ENCODE assay signal across 17 cellular contexts in the genomic region with DNA sequence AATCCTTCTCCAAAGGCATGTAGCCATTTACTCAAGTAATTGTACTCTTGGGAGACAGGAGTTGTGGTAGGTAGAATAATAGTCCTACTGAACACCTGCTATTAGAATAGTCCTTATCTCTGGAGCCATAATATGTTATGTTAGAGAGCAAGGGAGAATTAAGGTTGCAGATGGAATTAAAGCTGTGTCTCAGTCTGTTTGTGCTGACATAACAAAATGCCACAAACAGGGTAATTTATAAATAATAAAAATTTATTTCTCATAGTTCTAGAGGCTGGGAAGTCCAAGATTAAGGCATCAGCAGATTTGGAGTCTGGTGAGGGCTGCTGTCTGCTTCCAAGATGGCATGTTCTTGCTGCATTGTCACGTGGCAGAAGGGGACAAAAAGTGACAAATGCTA. TPM values are rescaled to one million over a fixed set of nuclear protein-coding genes. Genes with fewer than 3 reads are reported as not detected.
DNase-seq lines count a peak whose midpoint lies in the region; ATAC-seq, FAIRE-seq and TF ChIP-seq lines count a peak whose summit lies in the region.
"Had no signal": no experiment of that assay in that cellular context is flagged by ENCODE, and none has a peak within 500 bp of the region (broad histone marks: within the 10 kb centered on the region; RNA-seq: fewer than 3 reads in every experiment).

No MANE protein-coding gene starts in this region.

- WGBS in HepG2 (ENCODE audit: low lambda C conversion rate) = 0% methylated on average over 1 of the region's 1 CpG
- WGBS in right lobe of liver (ENCODE audit: insufficient coverage, low coverage, low lambda C conversion rate, missing lambda C conversion rate) = 55% methylated on average over 1 of the region's 1 CpG
- 0% methylated on average over 1 of the region's 1 CpG for WGBS in K562 (ENCODE audit: insufficient coverage, low coverage, missing lambda C conversion rate)

- no peak for ATAC-seq in HepG2
- ATAC-seq in right lobe of liver = no peak
- ATAC-seq in K562 = no peak
- ATAC-seq: CD8-positive, alpha-beta T cell; GM12878 had no signal

- CTCF ChIA-PET in HepG2 (lab: Yijun Ruan, JAX; ENCODE audit: low intra/inter-chr PET ratio, low total read pairs) = no interaction called here
- CTCF ChIA-PET in K562 (lab: Yijun Ruan, JAX; ENCODE audit: low intra/inter-chr PET ratio) = no interaction called here

- no peaks in the 10 kb centered on the region for H3K9me1 ChIP-seq in K562 (ENCODE audit: control insufficient read depth, insufficient read depth, low read length)

- TF ChIP-seq POLR2A in HepG2 (IDR thresholded peaks at IDR 0.05; ENCODE audit: insufficient read depth in 1 of 2, low read depth in 2 of 2, low read length in 2 of 2) (no peak), right lobe of liver (IDR thresholded peaks at IDR 0.05) (no peak), K562 (conservative IDR thresholded peaks at IDR 0.05) (no peak)

- H3K4me2 ChIP-seq in HepG2 (ENCODE audit: low read depth, low read length) (no peak overlapping the region), K562 (ENCODE audit: insufficient read depth, low read length) (no peak overlapping the region)
- H3K4me2 ChIP-seq: BLaER1, GM23338 had no signal

- no TSS peak for BruUV-seq in HepG2 (replicated peaks; lab: Mats Ljungman, UMichigan)
- no TSS peak for BruUV-seq in K562 (replicated peaks; lab: Mats Ljungman, UMichigan)

- H4K20me1 ChIP-seq in HepG2 (ENCODE audit: insufficient read depth, low read length) (no peaks in the 10 kb centered on the region), K562 (replicated peaks; ENCODE audit: control insufficient read depth, insufficient read depth, low read length) (no peaks in the 10 kb centered on the region)
- H4K20me1 ChIP-seq: BLaER1 had no signal

- TF ChIP-seq RAD21 in HepG2 (CRISPR knock-in tag; IDR thresholded peaks at IDR 0.05) (no peak), K562 (CRISPR knock-in tag; conservative IDR thresholded peaks at IDR 0.05 in 1 of 2, IDR thresholded peaks at IDR 0.05 in 1 of 2) (no peak)

- no peak overlapping the region for H2AFZ ChIP-seq in HepG2 (ENCODE audit: low read length)
- H2AFZ ChIP-seq in K562 (ENCODE audit: low read depth, low read length) = no peak overlapping the region

- no peak overlapping the region for H3K4me3 ChIP-seq in HepG2 (replicated peaks in 1 of 3; ENCODE audit: insufficient read depth in 1 of 3, low read depth in 2 of 3, low read length in 3 of 3)
- H3K4me3 ChIP-seq in right lobe of liver = no peak overlapping the region
- H3K4me3 ChIP-seq in K562 = no peak overlapping the region
- H3K4me3 ChIP-seq: BLaER1, GM12878, GM23338 had no signal

- H3K27me3 ChIP-seq in HepG2 (ENCODE audit: control insufficient read depth in 1 of 2, insufficient read depth in 2 of 2, low read length in 2 of 2) = peaks cover 0 to 7% of the 10 kb centered on the region in 2 experiments; a peak in 1 of 5 replicates
- no peaks in the 10 kb centered on the region for H3K27me3 ChIP-seq in right lobe of liver
- H3K27me3 ChIP-seq in K562 (ENCODE audit: control insufficient read depth in 2 of 2, insufficient read depth in 2 of 2, low read length in 2 of 2) = no peaks in the 10 kb centered on the region
- H3K27me3 ChIP-seq: BLaER1 had no signal

- DNase-seq in NCI-H2107 treated with DMSO at 0.1 percent for 48 hours (lab: John Stamatoyannopoulos, UW; ENCODE audit: unreplicated experiment) = peak; percentile 99
- DNase-seq in NCI-H2107 (lab: John Stamatoyannopoulos, UW) = no peak
- no peak for DNase-seq in HepG2 (ENCODE audit: low spot score)
- no peak for DNase-seq in right lobe of liver
- DNase-seq in K562 (ENCODE audit: extremely low read depth in 1 of 4, low spot score in 3 of 4) = no peak
- DNase-seq in GM19239 (ENCODE audit: insufficient read length, low spot score) = no peak
- DNase-seq: Caco-2; CD4-positive, CD25-positive, alpha-beta regulatory T cell; CD8-positive, alpha-beta T cell; DMS 273 treated with DMSO at 0.1 percent for 48 hours; EL; GDM1 had no signal

- H3K9ac ChIP-seq in HepG2 (ENCODE audit: insufficient read depth, low read depth, low read length) (no peak overlapping the region), K562 (ENCODE audit: insufficient read depth in 1 of 2, low read depth in 2 of 2, low read length in 2 of 2) (no peak overlapping the region)
- H3K9ac ChIP-seq: BLaER1 had no signal

- in situ Hi-C loops in HepG2 (cut with HindIII; ENCODE audit: extremely low pct_ligation_motif_present, low pct_unique_long_range_greater_than_20kb) (no loop called here), K562 (cut with MboI) (no loop called here)

- TF ChIP-seq EP300 in HepG2 (IDR thresholded peaks at IDR 0.05; ENCODE audit: low read depth in 2 of 2, low read length in 2 of 2) (no peak), HepG2 (CRISPR knock-in tag; IDR thresholded peaks at IDR 0.05; ENCODE audit: borderline replicate concordance) (no peak), K562 (IDR thresholded peaks at IDR 0.05; ENCODE audit: low read length) (no peak)

- intact Hi-C loops in HepG2 (cut with micrococcal nuclease; ENCODE audit: unreplicated experiment) (no loop called here), right lobe of liver (cut with DNase I) (no loop called here), K562 (cut with micrococcal nuclease) (no loop called here)

- H3K4me1 ChIP-seq in HepG2 (ENCODE audit: insufficient read depth, low read length) (no peaks in the 10 kb centered on the region), right lobe of liver (no peaks in the 10 kb centered on the region), K562 (replicated peaks in 1 of 2; ENCODE audit: control insufficient read depth in 2 of 2, insufficient read depth in 2 of 2, low read length in 2 of 2) (no peaks in the 10 kb centered on the region)
- H3K4me1 ChIP-seq: BLaER1, Caco-2 had no signal

- H3K36me3 ChIP-seq in HepG2 (replicated peaks in 1 of 2; ENCODE audit: control insufficient read depth in 1 of 2, insufficient read depth in 2 of 2, low read length in 2 of 2) (no peaks in the 10 kb centered on the region), right lobe of liver (no peaks in the 10 kb centered on the region), K562 (ENCODE audit: control insufficient read depth, insufficient read depth, low read length) (no peaks in the 10 kb centered on the region)
- H3K36me3 ChIP-seq: BLaER1 had no signal

- H3K27ac ChIP-seq in HepG2 (ENCODE audit: extremely low read length, insufficient read depth, low read length) = no peak overlapping the region
- no peak overlapping the region for H3K27ac ChIP-seq in right lobe of liver
- no peak overlapping the region for H3K27ac ChIP-seq in K562 (ENCODE audit: extremely low read depth, low read depth, low read length)
- H3K27ac ChIP-seq: BLaER1, C4-2B had no signal

- H3K9me3 ChIP-seq in HepG2 (ENCODE audit: low read length) = no peaks in the 10 kb centered on the region
- no peaks in the 10 kb centered on the region for H3K9me3 ChIP-seq in right lobe of liver
- no peaks in the 10 kb centered on the region for H3K9me3 ChIP-seq in K562 (replicated peaks; ENCODE audit: control insufficient read depth, insufficient read depth, low read depth, low read length)
- H3K9me3 ChIP-seq: BLaER1, Caco-2 had no signal

- H3K79me2 ChIP-seq in HepG2 (ENCODE audit: insufficient read depth, low read length) = no peaks in the 10 kb centered on the region
- no peaks in the 10 kb centered on the region for H3K79me2 ChIP-seq in K562 (ENCODE audit: control insufficient read depth, insufficient read depth, low read length)

- TF ChIP-seq CTCF in HepG2 (CRISPR knock-in tag; IDR thresholded peaks at IDR 0.05) (no peak), right lobe of liver (IDR thresholded peaks at IDR 0.05) (no peak), K562 (IDR thresholded peaks at IDR 0.05 in 2 of 3, conservative IDR thresholded peaks at IDR 0.05 in 1 of 3; ENCODE audit: insufficient read depth in 2 of 3, low read depth in 1 of 3, low read length in 3 of 3) (no peak)

- no peak for FAIRE-seq in HepG2 (lab: Jason Lieb, UNC)
- no peak for FAIRE-seq in K562 (lab: Jason Lieb, UNC)
- no peak for FAIRE-seq in GM19239 (lab: Jason Lieb, UNC)
- FAIRE-seq: D721Med, GM12878 had no signal

- POLR2A ChIA-PET in HepG2 (lab: Yijun Ruan, JAX) (no interaction called here), K562 (lab: Yijun Ruan, JAX) (no interaction called here)

RNA-seq across cellular contexts. Expression of a gene that starts 24.2 kb away (rescaled TPM):
- total RNA-seq in HepG2 (2016; rRNA removed; fragmentation: Illumina TruSeq; extraction: Trizol) (22.5 and 31.6 TPM in 2 replicates), right lobe of liver (1 to 10 TPM in 1 of 6 experiments, under 1 TPM in 5; 0.12 to 1.5 (median 0.45) TPM), K562 (2014; rRNA removed) (under 0.01 TPM in 2 replicates), K562 (2014; rRNA removed; fragmentation: Illumina TruSeq; extraction: Trizol) (0.04 TPM in 1 of 2 replicates, not detected in the other), K562 (2015; rRNA removed; fragmentation: Illumina TruSeq; extraction: Trizol) (0.04 TPM in 2 replicates), K562 (2021) (0.07 and 0.11 TPM in 2 replicates)
- total RNA-seq in HepG2 (2016; cell fraction: cytosol; rRNA removed; fragmentation: Illumina TruSeq; extraction: Trizol; ENCODE audit: low read depth) = 13.7 and 14.5 TPM in 2 replicates
- 20.9 and 28.4 TPM in 2 replicates for total RNA-seq in HepG2 (2016; cell fraction: insoluble cytoplasmic fraction; rRNA removed; fragmentation: Illumina TruSeq; extraction: Trizol)
- total RNA-seq in HepG2 (2016; cell fraction: membrane; rRNA removed; fragmentation: Illumina TruSeq; extraction: Trizol) = 9.1 and 9.7 TPM in 2 replicates
- 116 and 129 TPM in 2 replicates for total RNA-seq in HepG2 (2016; cell fraction: nucleus; rRNA removed; fragmentation: Illumina TruSeq; extraction: Trizol)
- polyA plus RNA-seq in HepG2 (2011; rRNA removed) (18.8 and 22.5 TPM in 2 replicates), K562 (2011; rRNA removed) (0.01 TPM in 2 replicates), K562 (2014; fragmentation: Illumina TruSeq; extraction: Trizol) (0.01 TPM in 2 replicates), K562 (2014; fragmentation: Nextera tagmentation; extraction: Ambion mirVana) (under 1 TPM in 1 of 2 experiments, not detected in 1; 0.07 TPM), K562 (2014; rRNA removed) (0.01 TPM in 1 of 2 replicates, not detected in the other)
- polyA plus RNA-seq in HepG2 (2011; cell fraction: cytosol; rRNA removed) = 13.1 TPM in 2 replicates
- 50.1 and 57.4 TPM in 2 replicates for polyA plus RNA-seq in HepG2 (2011; cell fraction: nucleus; rRNA removed)
- 18.9 and 20.0 TPM in 2 replicates for polyA plus RNA-seq in HepG2 (2012)
- polyA plus RNA-seq in HepG2 (2016; cell fraction: cytosol; fragmentation: Illumina TruSeq; extraction: Trizol; ENCODE audit: low read depth) = 0.77 and 0.84 TPM in 2 replicates
- polyA plus RNA-seq in HepG2 (2016; cell fraction: insoluble cytoplasmic fraction; fragmentation: Illumina TruSeq; extraction: Trizol; ENCODE audit: low read depth) = 9.4 and 9.7 TPM in 2 replicates
- polyA plus RNA-seq in HepG2 (2016; cell fraction: membrane; fragmentation: Illumina TruSeq; extraction: Trizol; ENCODE audit: low read depth) = 1.5 and 1.6 TPM in 2 replicates
- polyA plus RNA-seq in HepG2 (2016; cell fraction: nucleus; fragmentation: Illumina TruSeq; extraction: Trizol; ENCODE audit: insufficient read depth, low read depth) = 38.0 and 42.4 TPM in 2 replicates
- 6.5 and 171 TPM in 2 replicates for polyA minus RNA-seq in HepG2 (2011; rRNA and poly(A)+ RNA removed; ENCODE audit: low replicate concordance)
- polyA minus RNA-seq in HepG2 (2011; cell fraction: cytosol; rRNA and poly(A)+ RNA removed) = 48.0 and 59.8 TPM in 2 replicates
- 160 and 208 TPM in 2 replicates for polyA minus RNA-seq in HepG2 (2011; cell fraction: nucleus; rRNA and poly(A)+ RNA removed)
- 0.07 TPM in 1 of 2 replicates, not detected in the other for total RNA-seq in K562 (2011; cell fraction: chromatin; rRNA removed; ENCODE audit: low replicate concordance)
- total RNA-seq in K562 (2011; cell fraction: nucleolus; rRNA removed) = under 0.01 TPM in 1 of 2 replicates, not detected in the other
- total RNA-seq in K562 (2011; cell fraction: nucleoplasm; rRNA removed) = under 0.01 and 0.08 TPM in 2 replicates
- polyA plus RNA-seq in K562 (2011; cell fraction: cytosol; rRNA removed) = 0.01 TPM in 2 replicates
- polyA plus RNA-seq in K562 (2011; cell fraction: nucleus; rRNA removed) = 0.03 and 0.10 TPM in 2 replicates
- polyA plus RNA-seq in K562 (2012) = 0.01 and 0.07 TPM in 2 replicates
- 0.04 and 0.12 TPM in 2 replicates for polyA minus RNA-seq in K562 (2011; rRNA and poly(A)+ RNA removed)
- 1.5 TPM in 1 of 2 replicates, not detected in the other for polyA minus RNA-seq in K562 (2011; cell fraction: cytosol; rRNA and poly(A)+ RNA removed)
- 0.33 TPM in 1 of 2 replicates, not detected in the other for polyA minus RNA-seq in K562 (2011; cell fraction: nucleus; rRNA and poly(A)+ RNA removed)
- total RNA-seq: CD4-positive, CD25-positive, alpha-beta regulatory T cell; CD8-positive, alpha-beta T cell had no signal
- polyA plus RNA-seq: CD4-positive, CD25-positive, alpha-beta regulatory T cell had no signal

Comparison
In these comparisons a context has a peak if more than half of its experiments do, and no peak if none do; other contexts are left out.
1. RNA of a gene that starts 24.2 kb away (total RNA-seq): 9.1 to 129 TPM in HepG2; 0.12 to 1.5 TPM in right lobe of liver and under 0.01 to 0.11 TPM in K562; every median in the first group is over 4 times any median in the second.